ENCODE assay signal across 22 cellular contexts in genomic region chr5:96562614-96563013, GRCh38.
DNase-seq lines count a peak whose midpoint lies in the region; ATAC-seq, FAIRE-seq and TF ChIP-seq lines count a peak whose summit lies in the region.
"Had no signal": no experiment of that assay in that cellular context is flagged by ENCODE, and none has a peak within 500 bp of the region (broad histone marks: within the 10 kb centered on the region; RNA-seq: fewer than 3 reads in every experiment).

No MANE protein-coding gene starts in this region.

- H3K27me3 ChIP-seq in astrocyte (ENCODE audit: insufficient read depth, low read length) = no peaks in the 10 kb centered on the region
- H3K27me3 ChIP-seq in CD4-positive, alpha-beta memory T cell (ENCODE audit: insufficient read depth, low read length) = no peaks in the 10 kb centered on the region
- H3K27me3 ChIP-seq: tibial nerve had no signal

- peak overlapping the region; percentile 60 for H3K9ac ChIP-seq in astrocyte (ENCODE audit: low read length)
- H3K9ac ChIP-seq: parathyroid adenoma had no signal

- DNase-seq in HT1080 (ENCODE audit: low read depth) (peak; percentile 73), astrocyte (ENCODE audit: low read depth) (peak; percentile 64), foreskin fibroblast (peak; percentile 55 to 74), NCI-H446 (lab: John Stamatoyannopoulos, UW) (no peak), substantia nigra (lab: John Stamatoyannopoulos, UW) (no peak)
- no peak for DNase-seq in CD4-positive, alpha-beta memory T cell
- DNase-seq: activated CD4-positive, alpha-beta T cell treated with anti-CD3 and anti-CD28 coated beads, Interleukin-2, amount 50 U/mL, for 4 hours; activated naive CD8-positive, alpha-beta T cell treated with anti-CD3 and anti-CD28 coated beads for 36 hours; activated T-cell treated with anti-CD3 and anti-CD28 coated beads, Interleukin-2, amount 50 U/mL, for 1 hour; CD4-positive, alpha-beta T cell; central memory CD4-positive, alpha-beta T cell; DMS79; MV-4-11; NCI-H2029 treated with DMSO at 0.1 percent for 48 hours; NCI-H526 treated with DMSO at 0.1 percent for 48 hours; OCI-M1; small intestine had no signal

- H3K4me1 ChIP-seq in astrocyte (ENCODE audit: insufficient read depth, low read length) = peaks cover 38% of the 10 kb centered on the region
- H3K4me1 ChIP-seq in CD4-positive, alpha-beta memory T cell (ENCODE audit: insufficient read depth, low read length) = peaks cover 17% of the 10 kb centered on the region
- H3K4me1 ChIP-seq: parathyroid adenoma, tibial nerve had no signal

- TF ChIP-seq CTCF in astrocyte (IDR thresholded peaks at IDR 0.05; ENCODE audit: insufficient read depth, low read depth, low read length) (no peak), foreskin fibroblast (IDR thresholded peaks at IDR 0.05; ENCODE audit: low read depth, low read length) (no peak)

- peak; percentile 81 for FAIRE-seq in astrocyte (lab: Jason Lieb, UNC)
- FAIRE-seq: small intestine had no signal

- H3K36me3 Mint-ChIP-seq in astrocyte (ENCODE audit: low read depth, unreplicated experiment) = no peaks in the 10 kb centered on the region
- no peaks in the 10 kb centered on the region for H3K36me3 Mint-ChIP-seq in CD4-positive, alpha-beta memory T cell
- H3K36me3 Mint-ChIP-seq: activated naive CD8-positive, alpha-beta T cell treated with anti-CD3 and anti-CD28 coated beads for 36 hours; IgD-negative memory B cell had no signal

- intact Hi-C loops in CD4-positive, alpha-beta memory T cell (cut with micrococcal nuclease) = no loop called here

- H3K27ac ChIP-seq in astrocyte (ENCODE audit: low read depth, low read length) (peak overlapping the region; percentile 76), substantia nigra (ENCODE audit: low read depth, low read length, poor library complexity, severe bottlenecking) (no peak overlapping the region)
- no peak overlapping the region for H3K27ac ChIP-seq in CD4-positive, alpha-beta memory T cell (ENCODE audit: low read depth, low read length)
- H3K27ac ChIP-seq: parathyroid adenoma, SK-N-MC, tibial nerve had no signal

- no peak overlapping the region for H3K4me3 ChIP-seq in astrocyte (ENCODE audit: insufficient read depth, low read depth, low read length)
- no peak overlapping the region for H3K4me3 ChIP-seq in foreskin fibroblast (ENCODE audit: low read depth in 1 of 2, low read length in 2 of 2)
- H3K4me3 ChIP-seq in CD4-positive, alpha-beta memory T cell (ENCODE audit: low read length in 2 of 2) = no peak overlapping the region
- H3K4me3 ChIP-seq: SK-N-MC, tibial nerve had no signal

- POLR2A ChIA-PET in CD4-positive, alpha-beta memory T cell (lab: Charles Lee; ENCODE audit: partially characterized antibody) = no interaction called here

- H3K4me1 Mint-ChIP-seq in astrocyte (ENCODE audit: low read depth, unreplicated experiment) = peaks cover 22% of the 10 kb centered on the region
- peaks cover 14 to 19% (median 16%) of the 10 kb centered on the region in 4 donors for H3K4me1 Mint-ChIP-seq in CD4-positive, alpha-beta memory T cell

- no peak overlapping the region for H3K4me3 Mint-ChIP-seq in astrocyte (ENCODE audit: unreplicated experiment)
- no peak overlapping the region for H3K4me3 Mint-ChIP-seq in CD4-positive, alpha-beta memory T cell
- H3K4me3 Mint-ChIP-seq: activated naive CD8-positive, alpha-beta T cell treated with anti-CD3 and anti-CD28 coated beads for 36 hours; CD4-positive, alpha-beta T cell; IgD-negative memory B cell had no signal

- H3K9me3 ChIP-seq in astrocyte (ENCODE audit: insufficient read depth, low read depth, low read length) = no peaks in the 10 kb centered on the region
- H3K9me3 ChIP-seq in CD4-positive, alpha-beta memory T cell (ENCODE audit: control insufficient read depth in 1 of 2, low read length in 2 of 2) = no peaks in the 10 kb centered on the region
- H3K9me3 ChIP-seq: tibial nerve had no signal

- no peak for ATAC-seq in HG02938 (IDR thresholded peaks at IDR 0.05; ENCODE audit: unreplicated experiment)

- peaks cover 2% of the 10 kb centered on the region for H3K9me3 Mint-ChIP-seq in astrocyte (ENCODE audit: unreplicated experiment)
- H3K9me3 Mint-ChIP-seq in CD4-positive, alpha-beta memory T cell = peaks cover 0 to 5% (median 0%) of the 10 kb centered on the region in 8 donors
- H3K9me3 Mint-ChIP-seq: CD4-positive, alpha-beta T cell had no signal

- no peaks in the 10 kb centered on the region for H4K20me1 ChIP-seq in astrocyte (ENCODE audit: insufficient read depth, low read length)

- no peak overlapping the region for H2AFZ ChIP-seq in astrocyte (ENCODE audit: low read depth, low read length)
- H2AFZ ChIP-seq: parathyroid adenoma had no signal

- H3K79me2 ChIP-seq in astrocyte (ENCODE audit: insufficient read depth, low read length) = no peaks in the 10 kb centered on the region
- H3K79me2 ChIP-seq: parathyroid adenoma had no signal

- H3K27me3 Mint-ChIP-seq in astrocyte (ENCODE audit: low read depth, unreplicated experiment) = peaks cover 2% of the 10 kb centered on the region
- peaks cover 0 to under 1% of the 10 kb centered on the region in 2 donors for H3K27me3 Mint-ChIP-seq in CD4-positive, alpha-beta memory T cell
- H3K27me3 Mint-ChIP-seq: activated naive CD8-positive, alpha-beta T cell treated with anti-CD3 and anti-CD28 coated beads for 36 hours had no signal

- no peaks in the 10 kb centered on the region for H3K36me3 ChIP-seq in astrocyte (ENCODE audit: insufficient read depth, low read length)
- no peaks in the 10 kb centered on the region for H3K36me3 ChIP-seq in CD4-positive, alpha-beta memory T cell (ENCODE audit: insufficient read depth, low read length)
- H3K36me3 ChIP-seq: tibial nerve had no signal

- CTCF ChIA-PET in CD4-positive, alpha-beta memory T cell (lab: Charles Lee; ENCODE audit: partially characterized antibody) = no interaction called here

- peak overlapping the region; percentile 56 for H3K4me2 ChIP-seq in astrocyte (ENCODE audit: low read length)

- H3K27ac Mint-ChIP-seq in astrocyte (ENCODE audit: unreplicated experiment) = peak overlapping the region; percentile 48
- H3K27ac Mint-ChIP-seq in CD4-positive, alpha-beta memory T cell = no peak overlapping the region
- H3K27ac Mint-ChIP-seq: activated naive CD8-positive, alpha-beta T cell treated with anti-CD3 and anti-CD28 coated beads for 36 hours; CD4-positive, alpha-beta T cell; IgD-negative memory B cell had no signal

Comparison
In these comparisons a context has a peak if more than half of its experiments do, and no peak if none do; other contexts are left out.
1. DNase-seq: peak in HT1080 (single experiment), astrocyte (single experiment) and foreskin fibroblast (2 of 2); none in CD4-positive, alpha-beta memory T cell (0 of 5), NCI-H446 (0 of 2) and substantia nigra (0 of 49).